In genomic region chr5:176410486-176411180, GRCh38 we compare ENCODE assay signal across 2 cellular contexts.
TF ChIP-seq lines count a peak whose summit lies in the region.

No MANE protein-coding gene starts in this region.

TF ChIP-seq in HCT116, 20 proteins besides CTCF, POLR2A, EP300 and RAD21:
- TF ChIP-seq CEBPB (IDR thresholded peaks at IDR 0.05; ENCODE audit: low read depth) (no peak), YY1 (IDR thresholded peaks at IDR 0.05; ENCODE audit: extremely low read depth, insufficient replicate concordance, low read depth, low read length) (no peak), SRF (IDR thresholded peaks at IDR 0.05; ENCODE audit: low read depth) (no peak), MAX (IDR thresholded peaks at IDR 0.05) (no peak), CBX3 (IDR thresholded peaks at IDR 0.05; ENCODE audit: low read depth) (no peak), ZBTB33 (IDR thresholded peaks at IDR 0.05; ENCODE audit: extremely low read depth, insufficient replicate concordance, low read length) (no peak), ZNF274 (IDR thresholded peaks at IDR 0.05; ENCODE audit: low read depth, low read length) (no peak), ELF1 (IDR thresholded peaks at IDR 0.05; ENCODE audit: borderline replicate concordance, low read depth) (no peak), REST (IDR thresholded peaks at IDR 0.05; ENCODE audit: low read depth) (no peak), JUND (IDR thresholded peaks at IDR 0.05) (no peak), EZH2phosphoT487 (IDR thresholded peaks at IDR 0.05; ENCODE audit: borderline replicate concordance) (no peak), TCF7L2 (IDR thresholded peaks at IDR 0.05; ENCODE audit: borderline replicate concordance, extremely low read depth, insufficient read depth, insufficient read length) (no peak), EZH2 (IDR thresholded peaks at IDR 0.05) (no peak), FOSL1 (IDR thresholded peaks at IDR 0.05; ENCODE audit: low read depth) (no peak), SIN3A (IDR thresholded peaks at IDR 0.05; ENCODE audit: low read depth) (no peak)

TF ChIP-seq in WTC11, 78 proteins besides CTCF, POLR2A, EP300 and RAD21:
- no peak for TF ChIP-seq NFYB (CRISPR knock-in tag; conservative IDR thresholded peaks at IDR 0.05; ENCODE audit: low read depth)
- no peak for TF ChIP-seq ZNF263 (CRISPR knock-in tag; IDR thresholded peaks at IDR 0.05; ENCODE audit: low read depth)
- no peak for TF ChIP-seq SMAD4 (CRISPR knock-in tag; IDR thresholded peaks at IDR 0.05)
- no peak for TF ChIP-seq USF1 (CRISPR knock-in tag; IDR thresholded peaks at IDR 0.05)
- TF ChIP-seq PRRX2 (CRISPR knock-in tag; IDR thresholded peaks at IDR 0.05): no peak
- no peak for TF ChIP-seq FOXJ3 (CRISPR knock-in tag; IDR thresholded peaks at IDR 0.05; ENCODE audit: borderline replicate concordance)
- no peak for TF ChIP-seq NR2C2 (CRISPR knock-in tag; IDR thresholded peaks at IDR 0.05)
- TF ChIP-seq ZNF416 (CRISPR knock-in tag; IDR thresholded peaks at IDR 0.05): no peak
- no peak for TF ChIP-seq ETV6 (CRISPR knock-in tag; IDR thresholded peaks at IDR 0.05)
- TF ChIP-seq FOXP4 (CRISPR knock-in tag; IDR thresholded peaks at IDR 0.05): no peak
- TF ChIP-seq IRF2 (CRISPR knock-in tag; IDR thresholded peaks at IDR 0.05; ENCODE audit: borderline replicate concordance, low read depth): no peak
- no peak for TF ChIP-seq TCF7 (CRISPR knock-in tag; IDR thresholded peaks at IDR 0.05; ENCODE audit: low read depth)
- no peak for TF ChIP-seq PRDM15 (CRISPR knock-in tag; IDR thresholded peaks at IDR 0.05)
- TF ChIP-seq TEAD1 (CRISPR knock-in tag; IDR thresholded peaks at IDR 0.05): no peak
- TF ChIP-seq OVOL2 (CRISPR knock-in tag; IDR thresholded peaks at IDR 0.05; ENCODE audit: borderline replicate concordance): no peak
- no peak for TF ChIP-seq ZNF317 (CRISPR knock-in tag; IDR thresholded peaks at IDR 0.05; ENCODE audit: borderline replicate concordance, low read depth)
- TF ChIP-seq E2F4 (CRISPR knock-in tag; IDR thresholded peaks at IDR 0.05; ENCODE audit: borderline replicate concordance, low read depth): no peak
- no peak for TF ChIP-seq ATF2 (CRISPR knock-in tag; IDR thresholded peaks at IDR 0.05; ENCODE audit: borderline replicate concordance, low read depth)
- TF ChIP-seq FOXP1 (CRISPR knock-in tag; IDR thresholded peaks at IDR 0.05; ENCODE audit: borderline replicate concordance): no peak
- no peak for TF ChIP-seq STAT6 (CRISPR knock-in tag; conservative IDR thresholded peaks at IDR 0.05; ENCODE audit: low read depth)
